Comparison of ENCODE assay signal across 8 cellular contexts in the genomic region with DNA sequence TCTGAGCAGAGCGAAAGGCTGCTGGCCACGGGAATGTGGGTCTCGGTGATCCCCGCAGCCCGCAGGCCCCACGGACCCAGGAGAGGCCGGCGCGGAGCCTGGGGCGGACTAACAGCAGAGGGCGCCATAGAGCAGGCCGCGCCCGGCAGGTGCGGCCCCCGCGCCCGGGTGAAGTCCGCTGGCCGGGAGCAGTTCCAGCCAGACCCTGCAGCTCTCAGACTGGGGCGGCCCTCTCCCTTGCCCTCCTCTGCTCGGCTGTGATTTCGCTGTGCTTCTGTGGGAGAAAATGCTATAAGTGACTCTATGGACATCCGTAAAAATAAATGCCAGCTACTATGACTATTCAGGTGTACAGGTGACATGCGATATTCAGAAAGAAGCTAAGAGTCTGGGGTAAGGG. TPM values are rescaled to one million over a fixed set of nuclear protein-coding genes. Genes with fewer than 3 reads are reported as not detected.
A peak's percentile ranks its signal among the peaks of the same experiment; 100 is the strongest.
DNase-seq lines count a peak whose midpoint lies in the region; ATAC-seq and TF ChIP-seq lines count a peak whose summit lies in the region.

No MANE protein-coding gene starts in this region.

- DNase-seq in GM10266 (ENCODE audit: extremely low spot score) (peak; percentile 76), SHP77 treated with DMSO at 0.1 percent for 48 hours (lab: John Stamatoyannopoulos, UW) (peak; percentile 32), cardiac septum (ENCODE audit: low spot score) (peak; percentile 79), gastrocnemius medialis (peak in 1 of 2 donors; percentile 14), NCI-H128 (lab: John Stamatoyannopoulos, UW; ENCODE audit: unreplicated experiment) (no peak), NCI-H2171 treated with DMSO at 0.1 percent for 48 hours (lab: John Stamatoyannopoulos, UW) (no peak)
- peak; percentile 63 for DNase-seq in activated naive CD4-positive, alpha-beta T cell treated with Interleukin-2 at 50 U/mL for 16 hours

- H3K9me3 ChIP-seq in gastrocnemius medialis = no peaks in the 10 kb centered on the region

- TF ChIP-seq POLR2A in gastrocnemius medialis (IDR thresholded peaks at IDR 0.05) = no peak

- no peaks in the 10 kb centered on the region for H3K36me3 ChIP-seq in gastrocnemius medialis

- in situ Hi-C loops in gastrocnemius medialis (cut with MboI; ENCODE audit: low sequenced_read_pairs in 4 of 4) = loop anchor here in 3 of 4 donors (10.0 to 25.0 kb wide), 3 partner anchors 155 to 843 kb away; partner anchors contain the start of gene URAD (in 2 of the 3)

- ATAC-seq in HG02884 (IDR thresholded peaks at IDR 0.05; ENCODE audit: unreplicated experiment) (peak; percentile 54), gastrocnemius medialis (peak in 1 of 2 donors; percentile 60)

- TF ChIP-seq CTCF in GM10266 (IDR thresholded peaks at IDR 0.05; ENCODE audit: control insufficient read depth, insufficient read depth, low read depth, missing control alignments) = peak; percentile 92
- peak; percentile 63 to 95 (median 76) for TF ChIP-seq CTCF in gastrocnemius medialis (IDR thresholded peaks at IDR 0.05 in 4 of 5, conservative IDR thresholded peaks at IDR 0.05 in 1 of 5)

- no peaks in the 10 kb centered on the region for H3K4me1 ChIP-seq in gastrocnemius medialis

- peaks cover 7 to 20% (median 11%) of the 10 kb centered on the region in 3 donors for H3K27me3 ChIP-seq in gastrocnemius medialis

- H3K27ac ChIP-seq in gastrocnemius medialis = no peak overlapping the region

- H3K4me3 ChIP-seq in gastrocnemius medialis = peak overlapping the region in 3 of 4 donors; percentile 4 to 39 (median 37)

- intact Hi-C loops in cardiac septum (cut with DNase I) (no loop called here), gastrocnemius medialis (cut with DNase I; ENCODE audit: low total_unique reads) (loop anchor here (1.0 kb wide), 1 partner anchor 154 kb away; no protein-coding TSS in a partner anchor)

RNA-seq across cellular contexts. Expression of gene GSX1, which starts 37.7 kb away (rescaled TPM):
- total RNA-seq in cardiac septum (not detected), gastrocnemius medialis (not detected)

Comparison
In these comparisons a context has a peak if more than half of its experiments do, and no peak if none do; other contexts are left out.
1. DNase-seq: peak in GM10266 (single experiment), SHP77 treated with DMSO at 0.1 percent for 48 hours (single experiment), activated naive CD4-positive, alpha-beta T cell treated with Interleukin-2 at 50 U/mL for 16 hours (single experiment) and cardiac septum (single experiment); none in NCI-H128 (single experiment) and NCI-H2171 treated with DMSO at 0.1 percent for 48 hours (single experiment).